ENCODE assay signal across 1 cellular context in the genomic region with DNA sequence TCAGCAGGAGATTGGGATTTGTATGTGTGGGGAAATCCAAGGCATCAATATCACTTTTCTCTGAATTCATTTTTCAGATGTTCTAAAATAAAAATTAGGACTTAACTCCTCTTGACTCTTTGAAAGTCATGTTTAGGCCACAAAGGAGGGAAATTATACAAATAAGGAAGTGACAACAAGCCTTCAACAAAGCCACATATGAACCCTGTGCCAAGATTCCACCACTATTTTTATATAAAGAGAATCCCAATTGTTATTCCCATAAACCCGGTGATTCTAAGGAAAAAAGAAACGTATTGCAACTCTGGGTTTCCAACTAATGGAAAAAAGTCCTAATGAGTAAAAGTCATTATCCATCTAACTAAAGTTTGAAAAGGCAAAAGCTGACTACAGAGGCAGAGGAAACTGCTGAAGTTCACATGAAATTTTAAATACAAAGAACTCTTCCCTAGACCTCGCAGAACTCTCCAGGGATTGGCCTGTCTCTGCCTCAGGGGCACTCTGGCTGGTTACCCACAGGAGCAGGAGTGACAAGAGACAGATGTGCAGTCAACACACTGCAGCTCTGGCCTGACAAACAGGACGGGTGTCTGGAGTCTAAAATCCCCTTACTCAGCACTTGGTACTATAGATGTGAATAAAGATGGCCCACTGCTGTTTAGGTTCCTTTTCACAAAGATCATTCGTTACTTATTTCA.
TF ChIP-seq lines count a peak whose summit lies in the region.

No MANE protein-coding gene starts in this region.

TF ChIP-seq in H1, 55 proteins besides CTCF, POLR2A, EP300 and RAD21:
- TF ChIP-seq GTF2F1 (IDR thresholded peaks at IDR 0.05; ENCODE audit: borderline replicate concordance, low read depth, low read length) (no peak), MAFK (IDR thresholded peaks at IDR 0.05; ENCODE audit: low read depth, low read length) (peak; percentile 28)
